Comparison of ENCODE assay signal across 16 cellular contexts in genomic region chr18:70182548-70182947, GRCh38.
"Had no signal": no experiment of that assay in that cellular context is flagged by ENCODE, and none has a peak within 500 bp of the region (broad histone marks: within the 10 kb centered on the region; RNA-seq: fewer than 3 reads in every experiment).

No MANE protein-coding gene starts in this region.

- H2AFZ ChIP-seq: hepatocyte, parathyroid adenoma had no signal

- H3K4me3 Mint-ChIP-seq: activated naive CD4-positive, alpha-beta T cell treated with anti-CD3 and anti-CD28 coated beads, Interleukin-2, amount 10 ng/mL, durations not matched to agents 7 days and 5 days; activated T-helper 17 cell treated with anti-CD3 and anti-CD28 coated beads, Interleukin-2, amount 50 U/mL, for 72 hours; naive thymus-derived CD4-positive, alpha-beta T cell; stimulated activated naive B cell treated with anti-CD40 and anti-IgM and Interleukin-4, amounts not matched to agents 10 μg/mL and 1 μg/mL and 100 μg/mL, for 72 hours had no signal

- H3K27me3 ChIP-seq: hepatocyte, left lung, sigmoid colon, thyroid gland had no signal

- ATAC-seq: activated T-helper 17 cell treated with anti-CD3 and anti-CD28 coated beads, Interleukin-2, amount 50 U/mL, for 72 hours; left lung; mucosa of descending colon; naive thymus-derived CD4-positive, alpha-beta T cell; stimulated activated naive B cell treated with anti-CD40 and anti-IgM and Interleukin-4, amounts not matched to agents 10 μg/mL and 1 μg/mL and 100 μg/mL, for 72 hours had no signal

- H3K9me3 ChIP-seq: left lung, mucosa of descending colon, sigmoid colon, thyroid gland had no signal

- H3K27ac Mint-ChIP-seq: activated naive CD4-positive, alpha-beta T cell treated with anti-CD3 and anti-CD28 coated beads, Interleukin-2, amount 10 ng/mL, durations not matched to agents 7 days and 5 days; activated T-helper 17 cell treated with anti-CD3 and anti-CD28 coated beads, Interleukin-2, amount 50 U/mL, for 72 hours; stimulated activated naive B cell treated with anti-CD40 and anti-IgM and Interleukin-4, amounts not matched to agents 10 μg/mL and 1 μg/mL and 100 μg/mL, for 72 hours had no signal

- H3K4me3 ChIP-seq: hepatocyte, left lung, mucosa of descending colon, sigmoid colon, thyroid gland had no signal

- DNase-seq: activated CD4-positive, alpha-beta T cell treated with anti-CD3 and anti-CD28 coated beads, Interleukin-2, amount 50 U/mL, for 48 hours; activated CD4-positive, CD25-positive, alpha-beta regulatory T cell treated with anti-CD3 and anti-CD28 coated beads, Interleukin-2, amount 50 U/mL, for 72 hours; activated naive CD4-positive, alpha-beta T cell treated with anti-CD3 and anti-CD28 coated beads, Interleukin-2, amount 10 ng/mL, durations not matched to agents 7 days and 5 days; kidney; left lung; mammary epithelial cell; mucosa of descending colon; naive thymus-derived CD4-positive, alpha-beta T cell; sigmoid colon; stimulated activated CD4-positive, alpha-beta T cell treated with anti-CD3 and anti-CD28 coated beads, Interleukin-2, amount 100 ng/mL, for 48 hours; stimulated activated naive B cell treated with anti-CD40 and anti-IgM and Interleukin-4, amounts not matched to agents 10 μg/mL and 1 μg/mL and 100 μg/mL, for 72 hours; T1000; thyroid gland had no signal

- H3K9ac ChIP-seq: parathyroid adenoma had no signal

- H3K4me2 ChIP-seq: hepatocyte had no signal

- H3K4me1 Mint-ChIP-seq: activated T-helper 17 cell treated with anti-CD3 and anti-CD28 coated beads, Interleukin-2, amount 50 U/mL, for 72 hours had no signal

- H3K27ac ChIP-seq: hepatocyte, left lung, parathyroid adenoma, sigmoid colon, thyroid gland had no signal

- H3K27me3 Mint-ChIP-seq: activated naive CD4-positive, alpha-beta T cell treated with anti-CD3 and anti-CD28 coated beads, Interleukin-2, amount 10 ng/mL, durations not matched to agents 7 days and 5 days; activated T-helper 17 cell treated with anti-CD3 and anti-CD28 coated beads, Interleukin-2, amount 50 U/mL, for 72 hours; naive thymus-derived CD4-positive, alpha-beta T cell; stimulated activated naive B cell treated with anti-CD40 and anti-IgM and Interleukin-4, amounts not matched to agents 10 μg/mL and 1 μg/mL and 100 μg/mL, for 72 hours had no signal

- H3K4me1 ChIP-seq: left lung, parathyroid adenoma, thyroid gland had no signal

- H3K9me3 Mint-ChIP-seq: activated naive CD4-positive, alpha-beta T cell treated with anti-CD3 and anti-CD28 coated beads, Interleukin-2, amount 10 ng/mL, durations not matched to agents 7 days and 5 days; activated T-helper 17 cell treated with anti-CD3 and anti-CD28 coated beads, Interleukin-2, amount 50 U/mL, for 72 hours; stimulated activated naive B cell treated with anti-CD40 and anti-IgM and Interleukin-4, amounts not matched to agents 10 μg/mL and 1 μg/mL and 100 μg/mL, for 72 hours had no signal

- H3K79me2 ChIP-seq: hepatocyte, parathyroid adenoma had no signal
